ENCODE assay signal across 27 cellular contexts in the genomic region with DNA sequence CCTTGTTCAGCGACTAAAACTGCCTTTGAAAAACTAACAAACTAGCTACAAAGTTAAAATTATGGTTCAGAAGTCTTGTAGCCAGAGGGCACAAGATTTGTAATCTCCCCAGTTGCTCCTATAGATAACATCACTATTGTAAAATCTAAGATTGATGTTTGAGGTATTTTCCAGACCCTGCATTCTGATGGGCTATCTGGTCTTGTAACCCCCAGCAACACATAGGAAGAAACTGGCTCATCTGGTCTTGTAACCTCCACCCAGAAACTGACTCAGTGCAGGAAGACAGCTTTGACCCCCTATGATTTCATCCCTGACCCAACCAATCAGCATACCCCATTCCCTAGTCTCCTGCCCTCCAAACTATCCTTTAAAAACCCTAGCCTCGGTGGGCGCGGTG. TPM values are rescaled to one million over a fixed set of nuclear protein-coding genes. Genes with fewer than 3 reads are reported as not detected.
"Had no signal": no experiment of that assay in that cellular context is flagged by ENCODE, and none has a peak within 500 bp of the region (broad histone marks: within the 10 kb centered on the region; RNA-seq: fewer than 3 reads in every experiment).

No MANE protein-coding gene starts in this region.

- H3K36me3 ChIP-seq: MG63, Peyer's patch, SJCRH30 had no signal

- H3K27me3 ChIP-seq: MG63, Peyer's patch, SJCRH30 had no signal

- H3K4me1 ChIP-seq: Peyer's patch, SJCRH30 had no signal

- H3K4me2 ChIP-seq: KMS-11, PC-9 had no signal

- H3K4me3 ChIP-seq: MG63, PC-9, Peyer's patch, SJCRH30 had no signal

- H2AFZ ChIP-seq: PC-9 had no signal

- H3K9me3 ChIP-seq: Peyer's patch, SJCRH30 had no signal

- DNase-seq: IMR-90, MG63, NCI-H1092, NCI-H1436, NCI-H187, NCI-H2029, NCI-H2081 treated with DMSO at 0.1 percent for 48 hours, NCI-H2171, NCI-H226, NCI-H446, NCI-H510A, NCI-H524 treated with DMSO at 0.1 percent for 48 hours, NCI-H69, NCI-H774, Peyer's patch, SHP77 treated with DMSO at 0.1 percent for 48 hours, SJCRH30, T-helper 1 cell had no signal

- H3K9ac ChIP-seq: KMS-11 had no signal

- H3K27ac ChIP-seq: KMS-11, PC-9, Peyer's patch, SJCRH30 had no signal

- ATAC-seq: HepG2, Right ventricle myocardium inferior, SK-N-SH treated with all-trans-retinoic acid at 6 μM for 48 hours had no signal

RNA-seq across cellular contexts. Expression of gene CHCT1, which starts 12.3 kb away (rescaled TPM):
- total RNA-seq: HepG2, HT-29, IMR-90, LHCN-M2, OCI-LY7, PC-9, Peyer's patch, Right ventricle myocardium inferior, RPMI7951, SJCRH30 had no signal
- polyA plus RNA-seq: HepG2, IMR-90 had no signal
